Comparison of ENCODE assay signal across 9 cellular contexts in genomic region chr2:241636182-241636982, GRCh38. TPM values are rescaled to one million over a fixed set of nuclear protein-coding genes. Genes with fewer than 3 reads are reported as not detected.
A peak's percentile ranks its signal among the peaks of the same experiment; 100 is the strongest.
DNase-seq lines count a peak whose midpoint lies in the region; ATAC-seq, FAIRE-seq and TF ChIP-seq lines count a peak whose summit lies in the region.
"Had no signal": no experiment of that assay in that cellular context is flagged by ENCODE, and none has a peak within 500 bp of the region (broad histone marks: within the 10 kb centered on the region; RNA-seq: fewer than 3 reads in every experiment).

No MANE protein-coding gene starts in this region.

- H3K27ac ChIP-seq in MM.1S (ENCODE audit: low read length) (peak overlapping the region; percentile 25; the same call in 1 of the 2 replicates), gastroesophageal sphincter (peak overlapping the region; percentile 74 to 99 (median 99)), pancreas (peak overlapping the region; percentile 18 to 99 (median 98))

- H3K4me3 ChIP-seq in HFF-Myc (replicated peaks; ENCODE audit: low read depth, low read length), result peak overlapping the region; percentile 82
- peak overlapping the region; percentile 83 for H3K4me3 ChIP-seq in MM.1S (ENCODE audit: low read length)
- peak overlapping the region; percentile 71 to 98 for H3K4me3 ChIP-seq in gastroesophageal sphincter
- H3K4me3 ChIP-seq in pancreas, result peak overlapping the region; percentile 55 to 90 (median 88)

- no peak for TF ChIP-seq EP300 in gastroesophageal sphincter (IDR thresholded peaks at IDR 0.05)

- no peaks in the 10 kb centered on the region for H3K9me3 ChIP-seq in MM.1S (replicated peaks; ENCODE audit: insufficient read depth, low read length)
- H3K9me3 ChIP-seq in gastroesophageal sphincter, result no peaks in the 10 kb centered on the region
- H3K9me3 ChIP-seq in pancreas, result no peaks in the 10 kb centered on the region

- ATAC-seq in gastroesophageal sphincter (peak; percentile 47), pancreas (peak; percentile 59 to 68 (median 66))

- TF ChIP-seq POLR2A in gastroesophageal sphincter (IDR thresholded peaks at IDR 0.05), result no peak

- no peaks in the 10 kb centered on the region for H3K9me2 ChIP-seq in MM.1S (replicated peaks; ENCODE audit: insufficient read depth, low read length)

- 7 to 8% methylated on average over 2 to 6 of the region's 95 CpGs for WGBS in gastroesophageal sphincter (ENCODE audit: low coverage in 1 of 2), 2 donors
- WGBS in pancreas, 2 donors, result 0 to 1% methylated on average over 63 to 95 of the region's 95 CpGs

- H2AFZ ChIP-seq in MM.1S (ENCODE audit: low read length), result peak overlapping the region; percentile 77

- no peaks in the 10 kb centered on the region for H3K27me3 ChIP-seq in MM.1S (replicated peaks; ENCODE audit: insufficient read depth, low read length)
- H3K27me3 ChIP-seq in gastroesophageal sphincter, result no peaks in the 10 kb centered on the region
- H3K27me3 ChIP-seq in pancreas, result no peaks in the 10 kb centered on the region

- H3K27ac Mint-ChIP-seq in activated T-helper 1 cell treated with anti-CD3 and anti-CD28 coated beads, Interleukin-12 subunit alpha, Interleukin-12 subunit beta, Interleukin-2, Interleukin-4 antibody, amounts not matched to agents 30 ng/mL and 10 ng/mL and 1 ng/mL, durations not matched to agents 14 hours and 24 hours and 36 hours, result peak overlapping the region; percentile 76

- DNase-seq in NCI-H2227 (lab: John Stamatoyannopoulos, UW; ENCODE audit: unreplicated experiment) (peak; percentile 38), NCI-H2227 treated with DMSO at 0.1 percent for 48 hours (lab: John Stamatoyannopoulos, UW) (no peak), HFF-Myc (ENCODE audit: extremely low read depth, low read depth) (no peak), MM.1S (peak; percentile 43), pancreas (peak; percentile 47 to 86 (median 70)), T1000 (lab: John Stamatoyannopoulos, UW) (no peak)
- peak; percentile 21 for DNase-seq in activated T-helper 1 cell treated with anti-CD3 and anti-CD28 coated beads, Interleukin-12 subunit alpha, Interleukin-12 subunit beta, Interleukin-2, Interleukin-4 antibody, amounts not matched to agents 30 ng/mL and 10 ng/mL and 1 ng/mL, durations not matched to agents 14 hours and 24 hours and 36 hours (ENCODE audit: low spot score)

- H3K36me3 ChIP-seq in MM.1S (replicated peaks; ENCODE audit: insufficient read depth, low read length) (no peaks in the 10 kb centered on the region), gastroesophageal sphincter (peaks cover 0 to 27% of the 10 kb centered on the region in 2 donors), pancreas (peaks cover 0 to 13% (median 0%) of the 10 kb centered on the region in 3 donors)

- intact Hi-C loops in activated T-helper 1 cell treated with anti-CD3 and anti-CD28 coated beads, Interleukin-12 subunit alpha, Interleukin-12 subunit beta, Interleukin-2, Interleukin-4 antibody, amounts not matched to agents 30 ng/mL and 10 ng/mL and 1 ng/mL, durations not matched to agents 14 hours and 24 hours and 36 hours (cut with micrococcal nuclease), result loop anchor here (1.0 to 5.0 kb wide), 4 partner anchors 19 to 1069 kb away; partner anchors contain the start of genes D2HGDH and RNPEPL1
- intact Hi-C loops in pancreas (cut with DNase I), result no loop called here

- no peaks in the 10 kb centered on the region for H4K20me1 ChIP-seq in MM.1S (ENCODE audit: insufficient read depth, low read length)

- peaks cover 77% of the 10 kb centered on the region for H3K79me2 ChIP-seq in MM.1S (ENCODE audit: low read length)

- H3K4me3 Mint-ChIP-seq in activated T-helper 1 cell treated with anti-CD3 and anti-CD28 coated beads, Interleukin-12 subunit alpha, Interleukin-12 subunit beta, Interleukin-2, Interleukin-4 antibody, amounts not matched to agents 30 ng/mL and 10 ng/mL and 1 ng/mL, durations not matched to agents 14 hours and 24 hours and 36 hours, result peak overlapping the region; percentile 85

- TF ChIP-seq CTCF in HFF-Myc (IDR thresholded peaks at IDR 0.05; ENCODE audit: low read depth, low read length, missing control alignments) (no peak), MM.1S (IDR thresholded peaks at IDR 0.05; ENCODE audit: low read length) (no peak), gastroesophageal sphincter (IDR thresholded peaks at IDR 0.05) (no peak), pancreas (IDR thresholded peaks at IDR 0.05) (no peak)

- no peaks in the 10 kb centered on the region for H3K27me3 Mint-ChIP-seq in activated T-helper 1 cell treated with anti-CD3 and anti-CD28 coated beads, Interleukin-12 subunit alpha, Interleukin-12 subunit beta, Interleukin-2, Interleukin-4 antibody, amounts not matched to agents 30 ng/mL and 10 ng/mL and 1 ng/mL, durations not matched to agents 14 hours and 24 hours and 36 hours (ENCODE audit: insufficient read depth)

- H3F3A ChIP-seq in MM.1S (ENCODE audit: insufficient read depth, low read length), result 0 out of 2 replicates have a peak, but pooled peaks cover 2% of the 10 kb centered on the region

- peaks cover 36% of the 10 kb centered on the region for H3K4me1 Mint-ChIP-seq in activated T-helper 1 cell treated with anti-CD3 and anti-CD28 coated beads, Interleukin-12 subunit alpha, Interleukin-12 subunit beta, Interleukin-2, Interleukin-4 antibody, amounts not matched to agents 30 ng/mL and 10 ng/mL and 1 ng/mL, durations not matched to agents 14 hours and 24 hours and 36 hours (ENCODE audit: low read depth)

- no peak for FAIRE-seq in pancreas (lab: Jason Lieb, UNC)
- FAIRE-seq: G401.6 had no signal

- peaks cover 9% of the 10 kb centered on the region; the same call in 1 of the 2 replicates for H3K4me1 ChIP-seq in MM.1S (ENCODE audit: low read length)
- peaks cover 10 to 71% (median 34%) of the 10 kb centered on the region in 3 donors for H3K4me1 ChIP-seq in gastroesophageal sphincter
- H3K4me1 ChIP-seq in pancreas, result peaks cover 8 to 18% (median 17%) of the 10 kb centered on the region in 3 donors

- H3K4me2 ChIP-seq in MM.1S (ENCODE audit: low read depth, low read length), result peak overlapping the region; percentile 90

- H3K9ac ChIP-seq in MM.1S (ENCODE audit: low read length), result peak overlapping the region; percentile 75

- H3K9me3 Mint-ChIP-seq in activated T-helper 1 cell treated with anti-CD3 and anti-CD28 coated beads, Interleukin-12 subunit alpha, Interleukin-12 subunit beta, Interleukin-2, Interleukin-4 antibody, amounts not matched to agents 30 ng/mL and 10 ng/mL and 1 ng/mL, durations not matched to agents 14 hours and 24 hours and 36 hours, result peaks cover 2% of the 10 kb centered on the region

- peaks cover 29% of the 10 kb centered on the region for H3K36me3 Mint-ChIP-seq in activated T-helper 1 cell treated with anti-CD3 and anti-CD28 coated beads, Interleukin-12 subunit alpha, Interleukin-12 subunit beta, Interleukin-2, Interleukin-4 antibody, amounts not matched to agents 30 ng/mL and 10 ng/mL and 1 ng/mL, durations not matched to agents 14 hours and 24 hours and 36 hours (ENCODE audit: low read depth)

RNA-seq across cellular contexts. Expression of gene THAP4, which starts 0.6 kb away (rescaled TPM):
- 53.1 and 58.5 TPM in 2 replicates for total RNA-seq in activated T-helper 1 cell treated with anti-CD3 and anti-CD28 coated beads, Interleukin-12 subunit alpha, Interleukin-12 subunit beta, Interleukin-2, Interleukin-4 antibody, amounts not matched to agents 30 ng/mL and 10 ng/mL and 1 ng/mL, durations not matched to agents 14 hours and 24 hours and 36 hours
- total RNA-seq in gastroesophageal sphincter (10 to 100 TPM; 36.0 to 68.4 (median 43.0) TPM), pancreas (10 to 100 TPM; 22.4 to 28.7 (median 25.8) TPM)
- polyA plus RNA-seq in pancreas, result 10 to 100 TPM; 37.4 to 42.9 TPM

RNA-seq across cellular contexts. Expression of gene ATG4B, which starts 1.1 kb away (rescaled TPM):
- 116 and 126 TPM in 2 replicates for total RNA-seq in activated T-helper 1 cell treated with anti-CD3 and anti-CD28 coated beads, Interleukin-12 subunit alpha, Interleukin-12 subunit beta, Interleukin-2, Interleukin-4 antibody, amounts not matched to agents 30 ng/mL and 10 ng/mL and 1 ng/mL, durations not matched to agents 14 hours and 24 hours and 36 hours
- 10 to 100 TPM; 44.2 to 72.1 (median 66.0) TPM for total RNA-seq in gastroesophageal sphincter
- 10 to 100 TPM; 22.8 to 65.2 (median 30.4) TPM for total RNA-seq in pancreas
- polyA plus RNA-seq in pancreas, result 100 to 1,000 TPM in 1 of 2 donors, 10 to 100 TPM in 1; 64.6 to 107 TPM

RNA-seq across cellular contexts. Expression of gene DTYMK, which starts 50.2 kb away (rescaled TPM):
- 102 and 106 TPM in 2 replicates for total RNA-seq in activated T-helper 1 cell treated with anti-CD3 and anti-CD28 coated beads, Interleukin-12 subunit alpha, Interleukin-12 subunit beta, Interleukin-2, Interleukin-4 antibody, amounts not matched to agents 30 ng/mL and 10 ng/mL and 1 ng/mL, durations not matched to agents 14 hours and 24 hours and 36 hours
- total RNA-seq in gastroesophageal sphincter, result 10 to 100 TPM in 2 of 4 donors, 1 to 10 TPM in 2; 7.7 to 18.7 (median 11.0) TPM
- total RNA-seq in pancreas, result 1 to 10 TPM; 3.7 to 9.4 (median 7.0) TPM
- polyA plus RNA-seq in pancreas, result 10 to 100 TPM in 1 of 2 donors, 1 to 10 TPM in 1; 9.8 to 11.0 TPM

Comparison
In these comparisons a context has a peak if more than half of its experiments do, and no peak if none do; other contexts are left out.
1. DNase-seq: peak in NCI-H2227 (single experiment), MM.1S (single experiment), activated T-helper 1 cell treated with anti-CD3 and anti-CD28 coated beads, Interleukin-12 subunit alpha, Interleukin-12 subunit beta, Interleukin-2, Interleukin-4 antibody, amounts not matched to agents 30 ng/mL and 10 ng/mL and 1 ng/mL, durations not matched to agents 14 hours and 24 hours and 36 hours (single experiment) and pancreas (6 of 6); none in NCI-H2227 treated with DMSO at 0.1 percent for 48 hours (single experiment), HFF-Myc (single experiment) and T1000 (single experiment).
2. H3K27ac ChIP-seq: peak in every context shown above with its lines; median percentile 99 in gastroesophageal sphincter; 98 in pancreas; 25 in MM.1S.
3. Peak in every context shown above with its lines, with median percentiles within 50 percentile points of each other: H3K4me3 ChIP-seq.